In genomic region chr10:93656155-93656554, GRCh38 we compare ENCODE assay signal across 24 cellular contexts. TPM values are rescaled to one million over a fixed set of nuclear protein-coding genes. Genes with fewer than 3 reads are reported as not detected.
DNase-seq lines count a peak whose midpoint lies in the region; ATAC-seq and TF ChIP-seq lines count a peak whose summit lies in the region.
"Had no signal": no experiment of that assay in that cellular context is flagged by ENCODE, and none has a peak within 500 bp of the region (broad histone marks: within the 10 kb centered on the region; RNA-seq: fewer than 3 reads in every experiment).

No MANE protein-coding gene starts in this region.

- H3K4me1 Mint-ChIP-seq in activated CD4-positive, alpha-beta T cell treated with anti-CD3 and anti-CD28 coated beads, Interleukin-2, amount 10 ng/mL, durations not matched to agents 24 days and 14 days = no peaks in the 10 kb centered on the region
- no peaks in the 10 kb centered on the region for H3K4me1 Mint-ChIP-seq in activated CD4-positive, alpha-beta T cell treated with anti-CD3 and anti-CD28 coated beads for 36 hours
- H3K4me1 Mint-ChIP-seq: CD14-positive monocyte; CD8-positive, alpha-beta memory T cell had no signal

- CTCF ChIA-PET in activated CD4-positive, alpha-beta T cell treated with anti-CD3 and anti-CD28 coated beads for 36 hours (lab: Charles Lee) = no interaction called here

- H3K36me3 Mint-ChIP-seq in activated CD4-positive, alpha-beta T cell treated with anti-CD3 and anti-CD28 coated beads, Interleukin-2, amount 10 ng/mL, durations not matched to agents 24 days and 14 days (ENCODE audit: low read depth) = peaks cover 7% of the 10 kb centered on the region
- peaks cover 10% of the 10 kb centered on the region for H3K36me3 Mint-ChIP-seq in activated CD4-positive, alpha-beta T cell treated with anti-CD3 and anti-CD28 coated beads for 36 hours (ENCODE audit: low read depth)

- peak; percentile 19 for DNase-seq in activated CD4-positive, alpha-beta T cell treated with anti-CD3 and anti-CD28 coated beads, Interleukin-2, amount 10 ng/mL, durations not matched to agents 24 days and 14 days
- DNase-seq in activated CD4-positive, alpha-beta T cell treated with anti-CD3 and anti-CD28 coated beads for 36 hours = no peak
- DNase-seq in amniotic epithelial cell (ENCODE audit: low read depth) (peak; percentile 6), epithelial cell of proximal tubule (ENCODE audit: low read depth) (peak; percentile 6), renal cortical epithelial cell (ENCODE audit: low read depth) (peak; percentile 33), GM03348 (ENCODE audit: low spot score) (no peak), G401 (ENCODE audit: low spot score) (no peak), NCI-H1694 (lab: John Stamatoyannopoulos, UW) (no peak)
- DNase-seq: BE2C; CD8-positive, alpha-beta memory T cell; DMS 273 treated with DMSO at 0.1 percent for 48 hours; DMS79; H9; HFFc6; MM.1S; NCI-H2029 treated with DMSO at 0.1 percent for 48 hours; NCI-H446 treated with DMSO at 0.1 percent for 48 hours; NCI-H526; NCI-H82; Right ventricle myocardium superior; RPMI8226 had no signal

- no peak for ATAC-seq in activated CD4-positive, alpha-beta T cell treated with anti-CD3 and anti-CD28 coated beads for 36 hours
- ATAC-seq: K562 had no signal

- in situ Hi-C loops in G401 (cut with HindIII; ENCODE audit: low sequenced_read_pairs) = no loop called here

- no peak for TF ChIP-seq CTCF in epithelial cell of proximal tubule (conservative IDR thresholded peaks at IDR 0.05; ENCODE audit: low read depth, low read length)

- peaks cover 3% of the 10 kb centered on the region for H3K27me3 Mint-ChIP-seq in activated CD4-positive, alpha-beta T cell treated with anti-CD3 and anti-CD28 coated beads, Interleukin-2, amount 10 ng/mL, durations not matched to agents 24 days and 14 days
- H3K27me3 Mint-ChIP-seq in activated CD4-positive, alpha-beta T cell treated with anti-CD3 and anti-CD28 coated beads for 36 hours = no peaks in the 10 kb centered on the region

- H3K27ac Mint-ChIP-seq in activated CD4-positive, alpha-beta T cell treated with anti-CD3 and anti-CD28 coated beads, Interleukin-2, amount 10 ng/mL, durations not matched to agents 24 days and 14 days = no peak overlapping the region
- H3K27ac Mint-ChIP-seq in activated CD4-positive, alpha-beta T cell treated with anti-CD3 and anti-CD28 coated beads for 36 hours = no peak overlapping the region
- H3K27ac Mint-ChIP-seq: CD14-positive monocyte; CD8-positive, alpha-beta memory T cell; H9; HFFc6 had no signal

- intact Hi-C loops in activated CD4-positive, alpha-beta T cell treated with anti-CD3 and anti-CD28 coated beads, Interleukin-2, amount 10 ng/mL, durations not matched to agents 24 days and 14 days (cut with micrococcal nuclease) = no loop called here
- intact Hi-C loops in activated CD4-positive, alpha-beta T cell treated with anti-CD3 and anti-CD28 coated beads for 36 hours (cut with DNase I, micrococcal nuclease) = no loop called here

- POLR2A ChIA-PET in activated CD4-positive, alpha-beta T cell treated with anti-CD3 and anti-CD28 coated beads for 36 hours (lab: Charles Lee) = no interaction called here

- no peak overlapping the region for H3K4me3 Mint-ChIP-seq in activated CD4-positive, alpha-beta T cell treated with anti-CD3 and anti-CD28 coated beads, Interleukin-2, amount 10 ng/mL, durations not matched to agents 24 days and 14 days
- H3K4me3 Mint-ChIP-seq in activated CD4-positive, alpha-beta T cell treated with anti-CD3 and anti-CD28 coated beads for 36 hours = no peak overlapping the region
- H3K4me3 Mint-ChIP-seq: CD14-positive monocyte; CD8-positive, alpha-beta memory T cell; H9; HFFc6 had no signal

- no peak overlapping the region for H3K4me3 ChIP-seq in epithelial cell of proximal tubule (ENCODE audit: low read depth, low read length)
- H3K4me3 ChIP-seq: K562, SJSA1 had no signal

- H3K9me3 Mint-ChIP-seq in activated CD4-positive, alpha-beta T cell treated with anti-CD3 and anti-CD28 coated beads, Interleukin-2, amount 10 ng/mL, durations not matched to agents 24 days and 14 days = no peaks in the 10 kb centered on the region
- no peaks in the 10 kb centered on the region for H3K9me3 Mint-ChIP-seq in activated CD4-positive, alpha-beta T cell treated with anti-CD3 and anti-CD28 coated beads for 36 hours (ENCODE audit: low read depth)
- H3K9me3 Mint-ChIP-seq: CD8-positive, alpha-beta memory T cell; H9; HFFc6 had no signal

RNA-seq across cellular contexts. Expression of gene PDE6C, which starts 43.8 kb away (rescaled TPM):
- total RNA-seq in activated CD4-positive, alpha-beta T cell treated with anti-CD3 and anti-CD28 coated beads, Interleukin-2, amount 10 ng/mL, durations not matched to agents 24 days and 14 days = not detected in 2 replicates
- not detected for total RNA-seq in activated CD4-positive, alpha-beta T cell treated with anti-CD3 and anti-CD28 coated beads for 36 hours
- total RNA-seq in epithelial cell of proximal tubule (not detected in 2 replicates), renal cortical epithelial cell (not detected in 2 replicates)
- not detected in 2 replicates for total RNA-seq in G401 (2014; rRNA removed; shearing (Covaris generic))
- total RNA-seq: CD8-positive, alpha-beta memory T cell; H9; HFFc6; K562; Right ventricle myocardium superior; SJSA1 had no signal

RNA-seq across cellular contexts. Expression of gene FRA10AC1, which starts 46.2 kb away (rescaled TPM):
- 22.5 and 22.8 TPM in 2 replicates for total RNA-seq in activated CD4-positive, alpha-beta T cell treated with anti-CD3 and anti-CD28 coated beads, Interleukin-2, amount 10 ng/mL, durations not matched to agents 24 days and 14 days
- 10 to 100 TPM; 18.9 to 29.4 TPM for total RNA-seq in activated CD4-positive, alpha-beta T cell treated with anti-CD3 and anti-CD28 coated beads for 36 hours
- total RNA-seq in epithelial cell of proximal tubule (3.7 and 4.4 TPM in 2 replicates), renal cortical epithelial cell (1.0 and 14.8 TPM in 2 replicates)
- 2.7 and 4.3 TPM in 2 replicates for total RNA-seq in G401 (2014; rRNA removed; shearing (Covaris generic))

RNA-seq across cellular contexts. Expression of gene RBP4, which starts 55.1 kb away (rescaled TPM):
- not detected in 2 replicates for total RNA-seq in activated CD4-positive, alpha-beta T cell treated with anti-CD3 and anti-CD28 coated beads, Interleukin-2, amount 10 ng/mL, durations not matched to agents 24 days and 14 days
- total RNA-seq in activated CD4-positive, alpha-beta T cell treated with anti-CD3 and anti-CD28 coated beads for 36 hours = not detected
- 2.4 and 2.7 TPM in 2 replicates for total RNA-seq in epithelial cell of proximal tubule
- 2.1 and 5.8 TPM in 2 replicates for total RNA-seq in renal cortical epithelial cell
- total RNA-seq in G401 (2014; rRNA removed; shearing (Covaris generic)) = not detected in 2 replicates
- total RNA-seq: CD8-positive, alpha-beta memory T cell; H9; HFFc6 had no signal

Comparison
In these comparisons a context has a peak if more than half of its experiments do, and no peak if none do; other contexts are left out.
1. DNase-seq: peak in activated CD4-positive, alpha-beta T cell treated with anti-CD3 and anti-CD28 coated beads, Interleukin-2, amount 10 ng/mL, durations not matched to agents 24 days and 14 days (single experiment), amniotic epithelial cell (single experiment), epithelial cell of proximal tubule (single experiment) and renal cortical epithelial cell (single experiment); none in activated CD4-positive, alpha-beta T cell treated with anti-CD3 and anti-CD28 coated beads for 36 hours (single experiment), GM03348 (single experiment), G401 (single experiment) and NCI-H1694 (single experiment).